1 cellular context compared by ENCODE assay signal in the genomic region with DNA sequence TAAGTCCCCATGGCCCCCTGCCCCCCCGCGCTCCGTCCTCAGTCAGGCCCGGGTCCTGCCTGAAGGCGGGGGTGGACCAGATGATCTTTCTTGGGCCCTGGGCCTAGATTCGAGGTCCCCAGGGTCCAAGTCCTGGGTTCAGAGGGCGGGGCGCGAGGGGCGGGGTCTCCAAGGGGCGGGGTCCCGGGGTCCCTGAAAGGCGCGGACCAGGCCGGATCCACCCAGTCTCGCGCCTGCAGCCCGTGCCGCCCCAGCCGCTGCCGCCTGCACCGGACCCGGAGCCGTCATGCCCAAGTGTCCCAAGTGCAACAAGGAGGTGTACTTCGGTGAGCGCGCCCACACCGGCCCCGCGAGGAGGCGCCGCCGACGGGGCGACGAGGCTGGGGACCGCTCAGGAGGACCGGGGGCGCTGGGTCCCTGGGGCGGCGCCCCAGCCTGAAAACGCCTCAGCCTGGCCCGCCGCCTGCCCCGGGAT.
A peak's percentile ranks its signal among the peaks of the same experiment; 100 is the strongest.
TF ChIP-seq lines count a peak whose summit lies in the region.

No MANE protein-coding gene starts in this region.

TF ChIP-seq in WTC11, 78 proteins besides CTCF, POLR2A, EP300 and RAD21 (continued from another document):
- TF ChIP-seq USF1 (CRISPR knock-in tag; IDR thresholded peaks at IDR 0.05) (no peak), TP53 (CRISPR knock-in tag; IDR thresholded peaks at IDR 0.05) (no peak), JUN (CRISPR knock-in tag; IDR thresholded peaks at IDR 0.05) (no peak), SMAD3 (CRISPR knock-in tag; IDR thresholded peaks at IDR 0.05; ENCODE audit: borderline replicate concordance) (no peak), ELF4 (CRISPR knock-in tag; IDR thresholded peaks at IDR 0.05; ENCODE audit: low read depth) (0 out of 2 replicates have a peak, but pooled peaks have one; percentile 26), SP1 (CRISPR knock-in tag; conservative IDR thresholded peaks at IDR 0.05) (no peak), ESRRA (CRISPR knock-in tag; IDR thresholded peaks at IDR 0.05; ENCODE audit: borderline replicate concordance) (no peak), ZBTB21 (CRISPR knock-in tag; IDR thresholded peaks at IDR 0.05; ENCODE audit: borderline replicate concordance) (no peak), ZNF416 (CRISPR knock-in tag; IDR thresholded peaks at IDR 0.05) (no peak), TEAD4 (CRISPR knock-in tag; IDR thresholded peaks at IDR 0.05) (no peak), TEAD1 (CRISPR knock-in tag; IDR thresholded peaks at IDR 0.05) (no peak), ZNF121 (CRISPR knock-in tag; IDR thresholded peaks at IDR 0.05) (no peak), ARID4B (CRISPR knock-in tag; IDR thresholded peaks at IDR 0.05; ENCODE audit: borderline replicate concordance) (0 out of 2 replicates have a peak, but pooled peaks have one; percentile 31), ZNF317 (CRISPR knock-in tag; IDR thresholded peaks at IDR 0.05; ENCODE audit: borderline replicate concordance, low read depth) (no peak), ATF1 (CRISPR knock-in tag; IDR thresholded peaks at IDR 0.05) (no peak), HMGA2 (CRISPR knock-in tag; IDR thresholded peaks at IDR 0.05) (no peak), ZNF219 (CRISPR knock-in tag; IDR thresholded peaks at IDR 0.05; ENCODE audit: borderline replicate concordance) (no peak), AR (CRISPR knock-in tag; IDR thresholded peaks at IDR 0.05) (no peak)
- TF ChIP-seq, protein P1, sequence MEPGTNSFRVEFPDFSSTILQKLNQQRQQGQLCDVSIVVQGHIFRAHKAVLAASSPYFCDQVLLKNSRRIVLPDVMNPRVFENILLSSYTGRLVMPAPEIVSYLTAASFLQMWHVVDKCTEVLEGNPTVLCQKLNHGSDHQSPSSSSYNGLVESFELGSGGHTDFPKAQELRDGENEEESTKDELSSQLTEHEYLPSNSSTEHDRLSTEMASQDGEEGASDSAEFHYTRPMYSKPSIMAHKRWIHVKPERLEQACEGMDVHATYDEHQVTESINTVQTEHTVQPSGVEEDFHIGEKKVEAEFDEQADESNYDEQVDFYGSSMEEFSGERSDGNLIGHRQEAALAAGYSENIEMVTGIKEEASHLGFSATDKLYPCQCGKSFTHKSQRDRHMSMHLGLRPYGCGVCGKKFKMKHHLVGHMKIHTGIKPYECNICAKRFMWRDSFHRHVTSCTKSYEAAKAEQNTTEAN (CRISPR knock-in tag; IDR thresholded peaks at IDR 0.05), result no peak
- TF ChIP-seq, protein P2, sequence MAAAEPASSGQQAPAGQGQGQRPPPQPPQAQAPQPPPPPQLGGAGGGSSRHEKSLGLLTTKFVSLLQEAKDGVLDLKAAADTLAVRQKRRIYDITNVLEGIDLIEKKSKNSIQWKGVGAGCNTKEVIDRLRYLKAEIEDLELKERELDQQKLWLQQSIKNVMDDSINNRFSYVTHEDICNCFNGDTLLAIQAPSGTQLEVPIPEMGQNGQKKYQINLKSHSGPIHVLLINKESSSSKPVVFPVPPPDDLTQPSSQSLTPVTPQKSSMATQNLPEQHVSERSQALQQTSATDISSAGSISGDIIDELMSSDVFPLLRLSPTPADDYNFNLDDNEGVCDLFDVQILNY (CRISPR knock-in tag; IDR thresholded peaks at IDR 0.05), result 0 out of 2 replicates have a peak, but pooled peaks have one; percentile 52
TF ChIP-seq in WTC11: peak in this region for 3.
